In genomic region chr6:73655341-73655917, GRCh38 we compare ENCODE assay signal across 10 cellular contexts. TPM values are rescaled to one million over a fixed set of nuclear protein-coding genes. Genes with fewer than 3 reads are reported as not detected.
DNase-seq lines count a peak whose midpoint lies in the region; ATAC-seq and TF ChIP-seq lines count a peak whose summit lies in the region.
"Had no signal": no experiment of that assay in that cellular context is flagged by ENCODE, and none has a peak within 500 bp of the region (broad histone marks: within the 10 kb centered on the region; RNA-seq: fewer than 3 reads in every experiment).

No MANE protein-coding gene starts in this region.

- POLR2A ChIA-PET in CD8-positive, alpha-beta memory T cell (lab: Charles Lee) = interaction anchor here (0.6 kb wide), 1 partner anchor 74 kb away, joined by 3 read pairs; no protein-coding TSS in a partner anchor

- peak overlapping the region in 1 of 2 donors; percentile 90 for H3K9ac ChIP-seq in duodenal mucosa (ENCODE audit: low read depth in 1 of 2, low read length in 2 of 2)
- no peak overlapping the region for H3K9ac ChIP-seq in neural progenitor cell

- peaks cover 0 to 17% (median 2%) of the 10 kb centered on the region in 3 donors for H3K36me3 Mint-ChIP-seq in CD8-positive, alpha-beta memory T cell
- H3K36me3 Mint-ChIP-seq in neural progenitor cell = no peaks in the 10 kb centered on the region

- H3K27me3 Mint-ChIP-seq in CD8-positive, alpha-beta memory T cell = no peaks in the 10 kb centered on the region
- peaks cover 2% of the 10 kb centered on the region for H3K27me3 Mint-ChIP-seq in neural progenitor cell (ENCODE audit: insufficient read depth, low read depth)

- no peak for TF ChIP-seq CTCF in LNCaP clone FGC (IDR thresholded peaks at IDR 0.05; ENCODE audit: control insufficient read depth, extremely low read depth, insufficient read depth)
- TF ChIP-seq CTCF in neural progenitor cell (IDR thresholded peaks at IDR 0.05) = no peak

- peak overlapping the region; percentile 23 to 96 (median 92) for H3K27ac Mint-ChIP-seq in CD8-positive, alpha-beta memory T cell
- H3K27ac Mint-ChIP-seq in neural progenitor cell = no peak overlapping the region

- peak overlapping the region; percentile 54 to 100 (median 93) for H3K4me3 Mint-ChIP-seq in CD8-positive, alpha-beta memory T cell
- H3K4me3 Mint-ChIP-seq in neural progenitor cell = peak overlapping the region; percentile 71

- no peaks in the 10 kb centered on the region for H3K27me3 ChIP-seq in CD8-positive, alpha-beta memory T cell (ENCODE audit: insufficient read depth, low read length, poor library complexity, severe bottlenecking)
- no peaks in the 10 kb centered on the region for H3K27me3 ChIP-seq in duodenal mucosa (ENCODE audit: control insufficient read depth in 1 of 2, insufficient read depth in 2 of 2, low read length in 2 of 2)
- H3K27me3 ChIP-seq in neural progenitor cell = no peaks in the 10 kb centered on the region

- no peaks in the 10 kb centered on the region for H3K79me2 ChIP-seq in neural progenitor cell (ENCODE audit: low read depth)

- CTCF ChIA-PET in CD8-positive, alpha-beta memory T cell (lab: Charles Lee) = interaction anchor here (3.7 kb wide), 1 partner anchor 193 kb away, joined by 17 read pairs; the partner anchor contains the start of gene MTO1

- peak overlapping the region; percentile 93 for H3K27ac ChIP-seq in CD8-positive, alpha-beta memory T cell (ENCODE audit: low read depth, low read length)
- no peak overlapping the region for H3K27ac ChIP-seq in duodenal mucosa (ENCODE audit: low read depth, low read length)
- no peak overlapping the region for H3K27ac ChIP-seq in neural progenitor cell

- H3K4me2 ChIP-seq in neural progenitor cell = no peak overlapping the region

- H2AFZ ChIP-seq in neural progenitor cell (replicated peaks) = no peak overlapping the region

- H3K4me1 ChIP-seq in CD8-positive, alpha-beta memory T cell (ENCODE audit: insufficient read depth, low read length) = peaks cover 22% of the 10 kb centered on the region
- H3K4me1 ChIP-seq in duodenal mucosa (ENCODE audit: control insufficient read depth in 1 of 2, insufficient read depth in 2 of 2, low read length in 2 of 2) (peaks cover 7 to 14% of the 10 kb centered on the region in 2 donors), neural progenitor cell (peaks cover 10% of the 10 kb centered on the region)

- H4K20me1 ChIP-seq in neural progenitor cell (ENCODE audit: low read depth) = no peaks in the 10 kb centered on the region

- ATAC-seq in GM18873 (IDR thresholded peaks at IDR 0.05; ENCODE audit: low FRiP score, unreplicated experiment) (no peak), GM18858 (IDR thresholded peaks at IDR 0.05; ENCODE audit: unreplicated experiment) (no peak)

- H3K4me1 Mint-ChIP-seq in CD8-positive, alpha-beta memory T cell = peaks cover 37 to 46% (median 45%) of the 10 kb centered on the region in 3 donors
- peaks cover 11% of the 10 kb centered on the region for H3K4me1 Mint-ChIP-seq in neural progenitor cell

- DNase-seq in CD8-positive, alpha-beta memory T cell = no peak
- DNase-seq in LNCaP clone FGC (ENCODE audit: low read depth) (no peak), neural progenitor cell (ENCODE audit: low spot score) (no peak), NCI-H146 (lab: John Stamatoyannopoulos, UW) (no peak)
- DNase-seq in effector CD4-positive, alpha-beta T cell = no peak
- DNase-seq: GF-D8, NCI-H774 had no signal

- H3K4me3 ChIP-seq in CD8-positive, alpha-beta memory T cell (ENCODE audit: low read length) = peak overlapping the region; percentile 97
- peak overlapping the region; percentile 87; the same call in 1 of the 2 replicates for H3K4me3 ChIP-seq in LNCaP clone FGC (ENCODE audit: low read depth, low read length)
- H3K4me3 ChIP-seq in duodenal mucosa (ENCODE audit: low read depth in 1 of 2, low read length in 2 of 2) = peak overlapping the region; percentile 85 to 95
- H3K4me3 ChIP-seq in neural progenitor cell = no peak overlapping the region

- H3F3A ChIP-seq in neural progenitor cell (ENCODE audit: low read depth) = peaks cover 17% of the 10 kb centered on the region

- no peaks in the 10 kb centered on the region for H3K9me3 Mint-ChIP-seq in CD8-positive, alpha-beta memory T cell
- no peaks in the 10 kb centered on the region for H3K9me3 Mint-ChIP-seq in neural progenitor cell

- H3K36me3 ChIP-seq in CD8-positive, alpha-beta memory T cell (ENCODE audit: insufficient read depth, low read length) = no peaks in the 10 kb centered on the region
- H3K36me3 ChIP-seq in duodenal mucosa (ENCODE audit: control insufficient read depth in 1 of 2, insufficient read depth in 2 of 2, low read length in 2 of 2) (no peaks in the 10 kb centered on the region), neural progenitor cell (no peaks in the 10 kb centered on the region)

- no peaks in the 10 kb centered on the region for H3K9me3 ChIP-seq in CD8-positive, alpha-beta memory T cell (ENCODE audit: low read length)
- no peaks in the 10 kb centered on the region for H3K9me3 ChIP-seq in duodenal mucosa (ENCODE audit: control insufficient read depth in 1 of 2, low read length in 2 of 2)
- no peaks in the 10 kb centered on the region for H3K9me3 ChIP-seq in neural progenitor cell (ENCODE audit: low read depth)

RNA-seq across cellular contexts. Expression of gene SLC17A5, which starts 1.6 kb away (rescaled TPM):
- 1 to 10 TPM; 5.4 to 5.6 TPM for total RNA-seq in CD8-positive, alpha-beta memory T cell
- 9.7 TPM for polyA plus RNA-seq in CD8-positive, alpha-beta memory T cell
- 13.1 and 13.7 TPM in 2 replicates for total RNA-seq in neural progenitor cell (ENCODE audit: low replicate concordance)

RNA-seq across cellular contexts. Expression of gene CD109, which starts 40.6 kb away (rescaled TPM):
- total RNA-seq in CD8-positive, alpha-beta memory T cell = 10 to 100 TPM; 22.8 to 24.5 TPM
- not detected for polyA plus RNA-seq in CD8-positive, alpha-beta memory T cell
- 1.2 and 1.3 TPM in 2 replicates for total RNA-seq in neural progenitor cell (ENCODE audit: low replicate concordance)

Comparison
In these comparisons a context has a peak if more than half of its experiments do, and no peak if none do; other contexts are left out.
1. RNA of gene CD109, which starts 40.6 kb away (total RNA-seq): 22.8 to 24.5 TPM in CD8-positive, alpha-beta memory T cell; 1.2 to 1.3 TPM in neural progenitor cell; every median in the first group is over 10 times any median in the second.